ENCODE assay signal across 8 cellular contexts in genomic region chr12:121009744-121010143, GRCh38. TPM values are rescaled to one million over a fixed set of nuclear protein-coding genes. Genes with fewer than 3 reads are reported as not detected.
DNase-seq lines count a peak whose midpoint lies in the region; ATAC-seq and TF ChIP-seq lines count a peak whose summit lies in the region.

No MANE protein-coding gene starts in this region.

- no peaks in the 10 kb centered on the region for H4K20me1 ChIP-seq in OCI-LY1 (ENCODE audit: insufficient read depth, low read length)

- H3K27me3 ChIP-seq in OCI-LY1 (ENCODE audit: insufficient read depth, low read length) (no peaks in the 10 kb centered on the region), psoas muscle (ENCODE audit: insufficient read depth in 3 of 3, low read length in 2 of 3) (no peaks in the 10 kb centered on the region)

- CTCF ChIA-PET in GM10248 (lab: Yijun Ruan, JAX) = interaction anchor here (0.8 to 1.6 kb wide), 4 partner anchors 17 to 100 kb away, joined by 3 to 5 read pairs (median 3); no protein-coding TSS in a partner anchor

- POLR2A ChIA-PET in GM10248 (lab: Yijun Ruan, JAX) = no interaction called here

- H3K36me3 ChIP-seq in OCI-LY1 (ENCODE audit: insufficient read depth, low read length) = peaks cover 52% of the 10 kb centered on the region
- H3K36me3 ChIP-seq in psoas muscle (ENCODE audit: insufficient read depth in 1 of 2, low read depth in 1 of 2) = peaks cover 8 to 81% of the 10 kb centered on the region in 2 donors

- H3K9me3 ChIP-seq in OCI-LY1 (ENCODE audit: low read length) (no peaks in the 10 kb centered on the region), psoas muscle (no peaks in the 10 kb centered on the region)

- H3K4me1 ChIP-seq in OCI-LY1 (ENCODE audit: insufficient read depth, low read length, severe bottlenecking) (peaks cover under 1% of the 10 kb centered on the region), psoas muscle (peaks cover under 1% of the 10 kb centered on the region)

- no peak overlapping the region for H3K4me3 ChIP-seq in OCI-LY1 (ENCODE audit: low read depth, low read length, poor library complexity, severe bottlenecking)
- no peak overlapping the region for H3K4me3 ChIP-seq in fibroblast of mammary gland (ENCODE audit: control insufficient read depth, low read depth, low read length)
- H3K4me3 ChIP-seq in psoas muscle = no peak overlapping the region

- no peaks in the 10 kb centered on the region for H3K9me2 ChIP-seq in OCI-LY1 (ENCODE audit: low read depth, low read length)

- WGBS in psoas muscle, 3 donors = 63 to 71% (median 68%) methylated on average over 10 of the region's 10 CpGs

- no peaks in the 10 kb centered on the region for H3K79me2 ChIP-seq in OCI-LY1 (ENCODE audit: insufficient read depth, low read length)

- intact Hi-C loops in psoas muscle (cut with DNase I) = no loop called here

- peak; percentile 29 for DNase-seq in H4 (ENCODE audit: low spot score)
- DNase-seq in fibroblast of mammary gland (ENCODE audit: low read depth) = peak; percentile 46
- DNase-seq in psoas muscle = no peak
- no peak for DNase-seq in GM19240 (ENCODE audit: insufficient read length, low spot score)
- DNase-seq in activated CD4-positive, alpha-beta T cell treated with anti-CD3 and anti-CD28 coated beads, Interleukin-2, amount 50 U/mL, for 1 hour = no peak
- no peak for DNase-seq in GM10248 (ENCODE audit: extremely low spot score)

- no peak overlapping the region for H3K27ac ChIP-seq in OCI-LY1 (ENCODE audit: low read depth, low read length, poor library complexity, severe bottlenecking)
- no peak overlapping the region for H3K27ac ChIP-seq in psoas muscle

- peak; percentile 5; the same call in 1 of the 2 replicates for TF ChIP-seq CTCF in OCI-LY1 (IDR thresholded peaks at IDR 0.05; ENCODE audit: low read length)
- TF ChIP-seq CTCF in fibroblast of mammary gland (conservative IDR thresholded peaks at IDR 0.05; ENCODE audit: control insufficient read depth, insufficient read depth, low read depth, low read length) = peak; percentile 46
- no peak for TF ChIP-seq CTCF in psoas muscle (IDR thresholded peaks at IDR 0.05)
- no peak for TF ChIP-seq CTCF in GM10248 (IDR thresholded peaks at IDR 0.05; ENCODE audit: control extremely low read depth, extremely low read depth, low read depth, missing control alignments)

- no peaks in the 10 kb centered on the region for H3F3A ChIP-seq in OCI-LY1 (ENCODE audit: insufficient read depth, low read length)

- H3K4me2 ChIP-seq in OCI-LY1 (ENCODE audit: low read length) = no peak overlapping the region

- ATAC-seq in psoas muscle = peak; percentile 37 to 72 (median 52)
- ATAC-seq in HG02610 (IDR thresholded peaks at IDR 0.05; ENCODE audit: unreplicated experiment) = no peak

- no peak overlapping the region for H2AFZ ChIP-seq in OCI-LY1 (ENCODE audit: low read length)

- no peak overlapping the region for H3K9ac ChIP-seq in OCI-LY1 (ENCODE audit: low read length)

RNA-seq across cellular contexts. Expression of gene C12orf43, which starts 6.5 kb away (rescaled TPM):
- 8.1 and 15.5 TPM in 2 replicates for total RNA-seq in H4 (2014; rRNA removed; shearing (Covaris generic))
- 1 to 10 TPM; 5.0 to 9.5 (median 6.4) TPM for total RNA-seq in psoas muscle
- polyA plus RNA-seq in psoas muscle = 10 to 100 TPM in 2 of 3 donors, 1 to 10 TPM in 1; 8.0 to 19.4 (median 15.0) TPM

RNA-seq across cellular contexts. Expression of gene OASL, which starts 29.3 kb away (rescaled TPM):
- 5.3 and 9.2 TPM in 2 replicates for total RNA-seq in H4 (2014; rRNA removed; shearing (Covaris generic))
- under 1 TPM; 0.15 to 0.30 (median 0.29) TPM for total RNA-seq in psoas muscle
- polyA plus RNA-seq in psoas muscle = under 1 TPM in 2 of 3 donors, not detected in 1; 0.22 to 0.27 TPM

RNA-seq across cellular contexts. Expression of gene HNF1A, which starts 31.4 kb away (rescaled TPM):
- total RNA-seq in H4 (2014; rRNA removed; shearing (Covaris generic)) = not detected in 2 replicates
- total RNA-seq in psoas muscle = not detected
- polyA plus RNA-seq in psoas muscle = under 1 TPM in 2 of 3 donors, not detected in 1; 0.07 to 0.18 TPM

Comparison
In these comparisons a context has a peak if more than half of its experiments do, and no peak if none do; other contexts are left out.
1. DNase-seq: peak in H4 (single experiment) and fibroblast of mammary gland (single experiment); none in psoas muscle (0 of 2), GM19240 (single experiment), activated CD4-positive, alpha-beta T cell treated with anti-CD3 and anti-CD28 coated beads, Interleukin-2, amount 50 U/mL, for 1 hour (single experiment) and GM10248 (single experiment).
2. CTCF ChIP-seq: peak in OCI-LY1 (single experiment) and fibroblast of mammary gland (single experiment); none in psoas muscle (single experiment) and GM10248 (single experiment).